1 cellular context compared by ENCODE assay signal in genomic region chr16:1082952-1083675, GRCh38.
TF ChIP-seq lines count a peak whose summit lies in the region.

No MANE protein-coding gene starts in this region.

TF ChIP-seq in HepG2, 621 proteins besides CTCF, POLR2A, EP300 and RAD21 (continues in another document):
- TF ChIP-seq, protein P1, sequence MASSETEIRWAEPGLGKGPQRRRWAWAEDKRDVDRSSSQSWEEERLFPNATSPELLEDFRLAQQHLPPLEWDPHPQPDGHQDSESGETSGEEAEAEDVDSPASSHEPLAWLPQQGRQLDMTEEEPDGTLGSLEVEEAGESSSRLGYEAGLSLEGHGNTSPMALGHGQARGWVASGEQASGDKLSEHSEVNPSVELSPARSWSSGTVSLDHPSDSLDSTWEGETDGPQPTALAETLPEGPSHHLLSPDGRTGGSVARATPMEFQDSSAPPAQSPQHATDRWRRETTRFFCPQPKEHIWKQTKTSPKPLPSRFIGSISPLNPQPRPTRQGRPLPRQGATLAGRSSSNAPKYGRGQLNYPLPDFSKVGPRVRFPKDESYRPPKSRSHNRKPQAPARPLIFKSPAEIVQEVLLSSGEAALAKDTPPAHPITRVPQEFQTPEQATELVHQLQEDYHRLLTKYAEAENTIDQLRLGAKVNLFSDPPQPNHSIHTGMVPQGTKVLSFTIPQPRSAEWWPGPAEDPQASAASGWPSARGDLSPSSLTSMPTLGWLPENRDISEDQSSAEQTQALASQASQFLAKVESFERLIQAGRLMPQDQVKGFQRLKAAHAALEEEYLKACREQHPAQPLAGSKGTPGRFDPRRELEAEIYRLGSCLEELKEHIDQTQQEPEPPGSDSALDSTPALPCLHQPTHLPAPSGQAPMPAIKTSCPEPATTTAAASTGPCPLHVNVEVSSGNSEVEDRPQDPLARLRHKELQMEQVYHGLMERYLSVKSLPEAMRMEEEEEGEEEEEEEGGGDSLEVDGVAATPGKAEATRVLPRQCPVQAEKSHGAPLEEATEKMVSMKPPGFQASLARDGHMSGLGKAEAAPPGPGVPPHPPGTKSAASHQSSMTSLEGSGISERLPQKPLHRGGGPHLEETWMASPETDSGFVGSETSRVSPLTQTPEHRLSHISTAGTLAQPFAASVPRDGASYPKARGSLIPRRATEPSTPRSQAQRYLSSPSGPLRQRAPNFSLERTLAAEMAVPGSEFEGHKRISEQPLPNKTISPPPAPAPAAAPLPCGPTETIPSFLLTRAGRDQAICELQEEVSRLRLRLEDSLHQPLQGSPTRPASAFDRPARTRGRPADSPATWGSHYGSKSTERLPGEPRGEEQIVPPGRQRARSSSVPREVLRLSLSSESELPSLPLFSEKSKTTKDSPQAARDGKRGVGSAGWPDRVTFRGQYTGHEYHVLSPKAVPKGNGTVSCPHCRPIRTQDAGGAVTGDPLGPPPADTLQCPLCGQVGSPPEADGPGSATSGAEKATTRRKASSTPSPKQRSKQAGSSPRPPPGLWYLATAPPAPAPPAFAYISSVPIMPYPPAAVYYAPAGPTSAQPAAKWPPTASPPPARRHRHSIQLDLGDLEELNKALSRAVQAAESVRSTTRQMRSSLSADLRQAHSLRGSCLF (CRISPR knock-in tag; IDR thresholded peaks at IDR 0.05; ENCODE audit: borderline replicate concordance), result no peak
- peak; percentile 75 for TF ChIP-seq ETV5 (CRISPR knock-in tag; IDR thresholded peaks at IDR 0.05; ENCODE audit: borderline replicate concordance)
- no peak for TF ChIP-seq NCOA1 (CRISPR knock-in tag; IDR thresholded peaks at IDR 0.05)
- TF ChIP-seq TEAD3 (CRISPR knock-in tag; optimal IDR thresholded peaks at IDR 0.05; ENCODE audit: borderline replicate concordance), result peak; percentile 9
- no peak for TF ChIP-seq RFX5 (IDR thresholded peaks at IDR 0.05; ENCODE audit: low read depth, low read length)
- TF ChIP-seq ZNF33B (CRISPR knock-in tag; IDR thresholded peaks at IDR 0.05), result 0 out of 2 replicates have a peak, but pooled peaks have one; percentile 6
- peak; percentile 7 for TF ChIP-seq PHF5A (CRISPR knock-in tag; IDR thresholded peaks at IDR 0.05; ENCODE audit: low read depth, unreplicated experiment)
- no peak for TF ChIP-seq ZBTB38 (CRISPR knock-in tag; IDR thresholded peaks at IDR 0.05)
- TF ChIP-seq PLSCR1 (CRISPR knock-in tag; IDR thresholded peaks at IDR 0.05; ENCODE audit: borderline replicate concordance), result no peak
- no peak for TF ChIP-seq AFF4 (CRISPR knock-in tag; IDR thresholded peaks at IDR 0.05)
- TF ChIP-seq ZNF256 (CRISPR knock-in tag; conservative IDR thresholded peaks at IDR 0.05), result 0 out of 2 replicates have a peak, but pooled peaks have one; percentile 26
- TF ChIP-seq SNAPC2 (CRISPR knock-in tag; IDR thresholded peaks at IDR 0.05), result no peak
- TF ChIP-seq, protein P2, sequence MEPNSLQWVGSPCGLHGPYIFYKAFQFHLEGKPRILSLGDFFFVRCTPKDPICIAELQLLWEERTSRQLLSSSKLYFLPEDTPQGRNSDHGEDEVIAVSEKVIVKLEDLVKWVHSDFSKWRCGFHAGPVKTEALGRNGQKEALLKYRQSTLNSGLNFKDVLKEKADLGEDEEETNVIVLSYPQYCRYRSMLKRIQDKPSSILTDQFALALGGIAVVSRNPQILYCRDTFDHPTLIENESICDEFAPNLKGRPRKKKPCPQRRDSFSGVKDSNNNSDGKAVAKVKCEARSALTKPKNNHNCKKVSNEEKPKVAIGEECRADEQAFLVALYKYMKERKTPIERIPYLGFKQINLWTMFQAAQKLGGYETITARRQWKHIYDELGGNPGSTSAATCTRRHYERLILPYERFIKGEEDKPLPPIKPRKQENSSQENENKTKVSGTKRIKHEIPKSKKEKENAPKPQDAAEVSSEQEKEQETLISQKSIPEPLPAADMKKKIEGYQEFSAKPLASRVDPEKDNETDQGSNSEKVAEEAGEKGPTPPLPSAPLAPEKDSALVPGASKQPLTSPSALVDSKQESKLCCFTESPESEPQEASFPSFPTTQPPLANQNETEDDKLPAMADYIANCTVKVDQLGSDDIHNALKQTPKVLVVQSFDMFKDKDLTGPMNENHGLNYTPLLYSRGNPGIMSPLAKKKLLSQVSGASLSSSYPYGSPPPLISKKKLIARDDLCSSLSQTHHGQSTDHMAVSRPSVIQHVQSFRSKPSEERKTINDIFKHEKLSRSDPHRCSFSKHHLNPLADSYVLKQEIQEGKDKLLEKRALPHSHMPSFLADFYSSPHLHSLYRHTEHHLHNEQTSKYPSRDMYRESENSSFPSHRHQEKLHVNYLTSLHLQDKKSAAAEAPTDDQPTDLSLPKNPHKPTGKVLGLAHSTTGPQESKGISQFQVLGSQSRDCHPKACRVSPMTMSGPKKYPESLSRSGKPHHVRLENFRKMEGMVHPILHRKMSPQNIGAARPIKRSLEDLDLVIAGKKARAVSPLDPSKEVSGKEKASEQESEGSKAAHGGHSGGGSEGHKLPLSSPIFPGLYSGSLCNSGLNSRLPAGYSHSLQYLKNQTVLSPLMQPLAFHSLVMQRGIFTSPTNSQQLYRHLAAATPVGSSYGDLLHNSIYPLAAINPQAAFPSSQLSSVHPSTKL (CRISPR knock-in tag; IDR thresholded peaks at IDR 0.05), result no peak
- TF ChIP-seq AKAP8 (CRISPR knock-in tag; IDR thresholded peaks at IDR 0.05), result 0 out of 2 replicates have a peak, but pooled peaks have one; percentile 1
- TF ChIP-seq FOXP1 (IDR thresholded peaks at IDR 0.05), result no peak
- TF ChIP-seq FOXP1 (CRISPR knock-in tag; IDR thresholded peaks at IDR 0.05), result no peak
- TF ChIP-seq NPAS2 (CRISPR knock-in tag; IDR thresholded peaks at IDR 0.05; ENCODE audit: borderline replicate concordance), result no peak
- TF ChIP-seq ZBTB43 (CRISPR knock-in tag; conservative IDR thresholded peaks at IDR 0.05), result no peak; the same call in 1 of the 2 replicates
- no peak for TF ChIP-seq TRIM24 (CRISPR knock-in tag; IDR thresholded peaks at IDR 0.05)
- TF ChIP-seq MED13 (CRISPR knock-in tag; IDR thresholded peaks at IDR 0.05), result 0 out of 2 replicates have a peak, but pooled peaks have one; percentile 18
- TF ChIP-seq, protein P3, sequence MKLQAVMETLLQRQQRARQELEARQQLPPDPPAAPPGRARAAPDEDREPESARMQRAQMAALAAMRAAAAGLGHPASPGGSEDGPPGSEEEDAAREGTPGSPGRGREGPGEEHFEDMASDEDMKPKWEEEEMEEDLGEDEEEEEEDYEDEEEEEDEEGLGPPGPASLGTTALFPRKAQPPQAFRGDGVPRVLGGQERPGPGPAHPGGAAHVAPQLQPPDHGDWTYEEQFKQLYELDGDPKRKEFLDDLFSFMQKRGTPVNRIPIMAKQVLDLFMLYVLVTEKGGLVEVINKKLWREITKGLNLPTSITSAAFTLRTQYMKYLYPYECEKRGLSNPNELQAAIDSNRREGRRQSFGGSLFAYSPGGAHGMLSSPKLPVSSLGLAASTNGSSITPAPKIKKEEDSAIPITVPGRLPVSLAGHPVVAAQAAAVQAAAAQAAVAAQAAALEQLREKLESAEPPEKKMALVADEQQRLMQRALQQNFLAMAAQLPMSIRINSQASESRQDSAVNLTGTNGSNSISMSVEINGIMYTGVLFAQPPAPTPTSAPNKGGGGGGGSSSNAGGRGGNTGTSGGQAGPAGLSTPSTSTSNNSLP (IDR thresholded peaks at IDR 0.05; ENCODE audit: low read depth, low read length), result no peak
- no peak for TF ChIP-seq SIN3B (IDR thresholded peaks at IDR 0.05; ENCODE audit: low read length)
- TF ChIP-seq HDAC2 (CRISPR knock-in tag; IDR thresholded peaks at IDR 0.05), result no peak
- TF ChIP-seq ZFP36 (IDR thresholded peaks at IDR 0.05; ENCODE audit: borderline replicate concordance, low read depth, low read length, partially characterized antibody), result no peak
- TF ChIP-seq ZNF225 (CRISPR knock-in tag; IDR thresholded peaks at IDR 0.05), result no peak
- peak; percentile 71 for TF ChIP-seq PATZ1 (CRISPR knock-in tag; IDR thresholded peaks at IDR 0.05)
- TF ChIP-seq, protein P4, sequence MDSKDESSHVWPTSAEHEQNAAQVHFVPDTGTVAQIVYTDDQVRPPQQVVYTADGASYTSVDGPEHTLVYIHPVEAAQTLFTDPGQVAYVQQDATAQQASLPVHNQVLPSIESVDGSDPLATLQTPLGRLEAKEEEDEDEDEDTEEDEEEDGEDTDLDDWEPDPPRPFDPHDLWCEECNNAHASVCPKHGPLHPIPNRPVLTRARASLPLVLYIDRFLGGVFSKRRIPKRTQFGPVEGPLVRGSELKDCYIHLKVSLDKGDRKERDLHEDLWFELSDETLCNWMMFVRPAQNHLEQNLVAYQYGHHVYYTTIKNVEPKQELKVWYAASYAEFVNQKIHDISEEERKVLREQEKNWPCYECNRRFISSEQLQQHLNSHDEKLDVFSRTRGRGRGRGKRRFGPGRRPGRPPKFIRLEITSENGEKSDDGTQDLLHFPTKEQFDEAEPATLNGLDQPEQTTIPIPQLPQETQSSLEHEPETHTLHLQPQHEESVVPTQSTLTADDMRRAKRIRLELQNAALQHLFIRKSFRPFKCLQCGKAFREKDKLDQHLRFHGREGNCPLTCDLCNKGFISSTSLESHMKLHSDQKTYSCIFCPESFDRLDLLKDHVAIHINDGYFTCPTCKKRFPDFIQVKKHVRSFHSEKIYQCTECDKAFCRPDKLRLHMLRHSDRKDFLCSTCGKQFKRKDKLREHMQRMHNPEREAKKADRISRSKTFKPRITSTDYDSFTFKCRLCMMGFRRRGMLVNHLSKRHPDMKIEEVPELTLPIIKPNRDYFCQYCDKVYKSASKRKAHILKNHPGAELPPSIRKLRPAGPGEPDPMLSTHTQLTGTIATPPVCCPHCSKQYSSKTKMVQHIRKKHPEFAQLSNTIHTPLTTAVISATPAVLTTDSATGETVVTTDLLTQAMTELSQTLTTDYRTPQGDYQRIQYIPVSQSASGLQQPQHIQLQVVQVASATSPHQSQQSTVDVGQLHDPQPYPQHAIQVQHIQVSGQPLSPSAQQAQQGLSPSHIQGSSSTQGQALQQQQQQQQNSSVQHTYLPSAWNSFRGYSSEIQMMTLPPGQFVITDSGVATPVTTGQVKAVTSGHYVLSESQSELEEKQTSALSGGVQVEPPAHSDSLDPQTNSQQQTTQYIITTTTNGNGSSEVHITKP (CRISPR knock-in tag; IDR thresholded peaks at IDR 0.05; ENCODE audit: low read depth), result no peak
- 0 out of 2 replicates have a peak, but pooled peaks have one; percentile 9 for TF ChIP-seq ZBTB7B (CRISPR knock-in tag; IDR thresholded peaks at IDR 0.05)
- no peak for TF ChIP-seq SUZ12 (IDR thresholded peaks at IDR 0.05; ENCODE audit: low read depth, low read length)
- no peak for TF ChIP-seq ZNF674 (CRISPR knock-in tag; IDR thresholded peaks at IDR 0.05; ENCODE audit: low read depth)
